In the genomic region with DNA sequence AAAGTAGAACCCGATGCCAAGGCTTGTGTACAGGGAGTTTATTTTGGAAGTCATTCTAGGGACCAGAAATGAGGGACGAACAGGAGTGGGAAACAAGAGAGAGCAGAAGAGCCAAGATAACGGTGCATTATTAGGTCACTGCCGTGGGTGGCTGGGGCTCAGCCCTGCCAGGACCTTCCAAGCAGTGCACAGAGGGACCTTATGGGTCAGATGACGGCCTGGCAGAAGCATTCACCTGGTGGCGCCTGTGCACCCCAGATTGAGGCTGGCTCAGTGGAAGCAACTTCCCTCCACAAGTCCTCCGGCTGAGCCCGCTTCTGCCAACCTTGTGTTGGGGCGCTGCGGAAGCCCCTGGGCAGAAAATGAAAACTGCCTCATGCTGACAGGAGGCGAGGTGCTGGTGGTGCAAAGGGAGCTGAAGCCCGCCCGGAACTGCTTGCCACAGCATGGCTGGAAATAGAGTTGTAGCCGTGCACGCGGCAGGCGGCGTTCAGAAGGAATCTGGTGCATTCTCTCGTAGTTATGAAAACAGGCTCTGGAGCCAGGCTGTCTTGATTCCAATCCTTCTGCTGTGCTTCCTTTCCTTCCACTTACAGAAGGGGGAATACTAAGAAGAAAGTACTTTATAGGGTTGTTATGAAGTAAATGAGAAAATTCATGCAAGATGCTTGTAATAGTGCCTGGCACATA, we compare ENCODE assay signal across 17 cellular contexts. TPM values are rescaled to one million over a fixed set of nuclear protein-coding genes. Genes with fewer than 3 reads are reported as not detected.
DNase-seq lines count a peak whose midpoint lies in the region; ATAC-seq, FAIRE-seq and TF ChIP-seq lines count a peak whose summit lies in the region.
"Had no signal": no experiment of that assay in that cellular context is flagged by ENCODE, and none has a peak within 500 bp of the region (broad histone marks: within the 10 kb centered on the region; RNA-seq: fewer than 3 reads in every experiment).

No MANE protein-coding gene starts in this region.

- H3K9ac ChIP-seq in mesenchymal stem cell (ENCODE audit: low read length): no peak overlapping the region

- TF ChIP-seq CTCF in right atrium auricular region (IDR thresholded peaks at IDR 0.05): no peak
- no peak for TF ChIP-seq CTCF in type B pancreatic cell (conservative IDR thresholded peaks at IDR 0.05)
- TF ChIP-seq CTCF in pancreas (IDR thresholded peaks at IDR 0.05): no peak

- no peak overlapping the region for H2AFZ ChIP-seq in mesenchymal stem cell (ENCODE audit: low read depth, low read length)

- no peaks in the 10 kb centered on the region for H3K79me1 ChIP-seq in mesenchymal stem cell (replicated peaks; ENCODE audit: low read length, poor library complexity, severe bottlenecking)

- H3K4me2 ChIP-seq in mesenchymal stem cell (ENCODE audit: low read length, poor library complexity, severe bottlenecking): no peak overlapping the region

- WGBS in mesenchymal stem cell: 90% methylated on average over 19 of the region's 19 CpGs
- 89 to 93% methylated on average over 19 of the region's 19 CpGs for WGBS in pancreas, 2 donors

- H3K18ac ChIP-seq in mesenchymal stem cell (ENCODE audit: low read depth in 1 of 2, low read length in 2 of 2): no peak overlapping the region

- H3K4ac ChIP-seq in mesenchymal stem cell (ENCODE audit: low read depth in 1 of 2, low read length in 2 of 2): no peak overlapping the region

- ATAC-seq in Right ventricle myocardium inferior (peak; percentile 38), pancreas (no peak)
- ATAC-seq: HCT116 had no signal

- H3K4me1 Mint-ChIP-seq in type B pancreatic cell (ENCODE audit: unreplicated experiment): peaks cover 24% of the 10 kb centered on the region

- no peak overlapping the region for H2BK15ac ChIP-seq in mesenchymal stem cell (ENCODE audit: low read depth, poor library complexity, severe bottlenecking)

- H3K4me3 ChIP-seq in right atrium auricular region (no peak overlapping the region), mesenchymal stem cell (ENCODE audit: insufficient read depth in 1 of 2, low read depth in 1 of 2, low read length in 2 of 2) (no peak overlapping the region), pancreas (no peak overlapping the region)

- H2BK120ac ChIP-seq in mesenchymal stem cell (ENCODE audit: low read depth, low read length): no peak overlapping the region

- H3K36me3 Mint-ChIP-seq in type B pancreatic cell: no peaks in the 10 kb centered on the region

- DNase-seq in Right ventricle myocardium inferior (ENCODE audit: missing footprints): peak; percentile 53
- DNase-seq in right atrium auricular region (ENCODE audit: low spot score): no peak
- peak; percentile 74 for DNase-seq in cerebellum (ENCODE audit: low spot score)
- no peak for DNase-seq in mesenchymal stem cell
- DNase-seq in type B pancreatic cell (ENCODE audit: extremely low spot score, unreplicated experiment): no peak
- DNase-seq in COR-L47 (lab: John Stamatoyannopoulos, UW): no peak
- no peak for DNase-seq in activated naive CD4-positive, alpha-beta T cell treated with anti-CD3 and anti-CD28 coated beads, Interleukin-2, amount 50 U/mL, for 16 hours
- DNase-seq in pancreas: no peak
- DNase-seq: Caco-2, DMS53, NCI-H226, NCI-H526 treated with DMSO at 0.1 percent for 48 hours had no signal

- H3K4me3 Mint-ChIP-seq in type B pancreatic cell: no peak overlapping the region

- no peak overlapping the region for H2BK12ac ChIP-seq in mesenchymal stem cell (ENCODE audit: low read length in 2 of 2)

- H2AK5ac ChIP-seq in mesenchymal stem cell (ENCODE audit: low read length, severe bottlenecking): no peak overlapping the region

- no peak overlapping the region for H3K14ac ChIP-seq in mesenchymal stem cell (ENCODE audit: low read length in 2 of 2)

- peaks cover 3% of the 10 kb centered on the region for H3K27me3 Mint-ChIP-seq in type B pancreatic cell

- peak overlapping the region; percentile 47 for H3K27ac Mint-ChIP-seq in type B pancreatic cell

- H3K23ac ChIP-seq in mesenchymal stem cell (ENCODE audit: low read length in 2 of 2): no peak overlapping the region

- H3K9me3 ChIP-seq in right atrium auricular region (no peaks in the 10 kb centered on the region), mesenchymal stem cell (ENCODE audit: control insufficient read depth, low read length) (no peaks in the 10 kb centered on the region), pancreas (no peaks in the 10 kb centered on the region)
- H3K9me3 ChIP-seq: Caco-2 had no signal

- H2BK5ac ChIP-seq in mesenchymal stem cell (ENCODE audit: low read depth, low read length, poor library complexity, severe bottlenecking): no peak overlapping the region

- intact Hi-C loops in Right ventricle myocardium inferior (cut with DNase I): no loop called here
- intact Hi-C loops in pancreas (cut with DNase I): no loop called here

- no peaks in the 10 kb centered on the region for H3K36me3 ChIP-seq in right atrium auricular region
- H3K36me3 ChIP-seq in mesenchymal stem cell (ENCODE audit: control insufficient read depth in 1 of 2, insufficient read depth in 2 of 2, low read depth in 1 of 2, low read length in 2 of 2): no peaks in the 10 kb centered on the region
- no peaks in the 10 kb centered on the region for H3K36me3 ChIP-seq in pancreas

- no peaks in the 10 kb centered on the region for H3K9me3 Mint-ChIP-seq in type B pancreatic cell

- peak overlapping the region; percentile 29 for H4K91ac ChIP-seq in mesenchymal stem cell (ENCODE audit: low read length)

- H3K27ac ChIP-seq in right atrium auricular region (no peak overlapping the region), mesenchymal stem cell (ENCODE audit: low read length, poor library complexity, severe bottlenecking) (no peak overlapping the region), pancreas (no peak overlapping the region)
- H3K27ac ChIP-seq: 22Rv1, C4-2B, RWPE1 had no signal

- FAIRE-seq in pancreas (lab: Jason Lieb, UNC): no peak
- FAIRE-seq: GM12891 had no signal

- no peak overlapping the region for H4K8ac ChIP-seq in mesenchymal stem cell (ENCODE audit: low read length)

- H3K27me3 ChIP-seq in right atrium auricular region (no peaks in the 10 kb centered on the region), mesenchymal stem cell (ENCODE audit: control insufficient read depth in 1 of 2, insufficient read depth in 1 of 2, low read length in 2 of 2) (peaks cover 35 to 58% of the 10 kb centered on the region in 2 experiments), pancreas (no peaks in the 10 kb centered on the region)

- H3K4me1 ChIP-seq in right atrium auricular region (peaks cover 0 to 19% of the 10 kb centered on the region in 2 donors), mesenchymal stem cell (ENCODE audit: control insufficient read depth, insufficient read depth, low read depth, low read length) (peaks cover 11% of the 10 kb centered on the region), pancreas (peaks cover 13 to 19% (median 14%) of the 10 kb centered on the region in 3 donors)
- H3K4me1 ChIP-seq: Caco-2 had no signal

RNA-seq across cellular contexts. Expression of a gene that starts 22.2 kb away (rescaled TPM):
- total RNA-seq in Right ventricle myocardium inferior (59.1 TPM), right atrium auricular region (10 to 100 TPM; 46.7 to 89.0 TPM), cerebellum (14.4 TPM), type B pancreatic cell (ENCODE audit: low replicate concordance) (38.2 and 72.4 TPM in 2 replicates), pancreas (10 to 100 TPM; 22.3 to 40.2 (median 30.5) TPM)
- polyA plus RNA-seq in mesenchymal stem cell (2013, experiment 1 of 2): 235 TPM
- polyA plus RNA-seq in mesenchymal stem cell (2013, experiment 2 of 2): 235 TPM
- 10 to 100 TPM; 18.8 to 29.2 TPM for polyA plus RNA-seq in pancreas

Comparison
In these comparisons a context has a peak if more than half of its experiments do, and no peak if none do; other contexts are left out.
1. DNase-seq: peak in Right ventricle myocardium inferior (single experiment) and cerebellum (single experiment); none in right atrium auricular region (single experiment), mesenchymal stem cell (single experiment), type B pancreatic cell (single experiment), COR-L47 (single experiment), activated naive CD4-positive, alpha-beta T cell treated with anti-CD3 and anti-CD28 coated beads, Interleukin-2, amount 50 U/mL, for 16 hours (single experiment) and pancreas (0 of 6).